In the genomic region with DNA sequence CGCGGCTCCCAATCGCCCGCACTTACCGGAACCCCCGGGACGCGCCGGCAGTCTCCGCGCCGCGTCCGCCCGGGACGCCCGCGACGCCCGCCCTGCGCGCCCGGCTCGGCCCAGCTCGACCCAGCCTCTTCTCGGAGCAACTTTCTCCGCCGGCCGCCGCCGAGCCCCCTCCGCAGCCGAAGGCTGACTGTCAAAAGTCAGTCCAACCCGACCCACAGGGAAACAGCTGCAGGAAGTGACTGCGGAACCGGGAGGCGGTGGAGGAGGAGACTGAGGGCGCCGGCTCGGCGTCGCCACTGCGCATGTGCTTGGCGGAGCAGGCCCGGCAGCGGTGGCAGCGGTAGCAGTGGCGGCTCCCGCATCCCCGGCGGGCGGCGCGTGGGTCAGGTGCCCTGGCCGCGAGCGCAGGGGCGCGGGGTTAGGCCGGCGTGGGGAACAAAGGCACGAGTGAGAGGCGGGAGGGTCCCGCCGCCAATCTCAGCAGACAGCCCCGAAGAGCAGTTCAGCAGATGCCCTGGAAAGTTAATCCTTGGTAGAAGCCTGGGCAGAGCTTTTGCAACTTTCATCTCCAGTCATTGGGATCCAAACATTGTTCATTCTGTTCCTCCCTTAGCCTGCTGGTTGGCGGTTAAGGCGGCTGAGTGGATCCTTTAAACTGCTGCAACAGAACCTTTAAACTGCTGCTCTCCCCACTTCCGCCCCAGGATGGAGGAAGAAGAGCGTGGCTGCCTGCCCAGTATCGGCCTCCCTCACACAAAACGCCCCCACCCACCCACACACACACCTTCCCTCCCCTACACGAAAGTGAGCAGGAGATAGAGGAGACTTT, we compare ENCODE assay signal across 8 cellular contexts. TPM values are rescaled to one million over a fixed set of nuclear protein-coding genes. Genes with fewer than 3 reads are reported as not detected.
DNase-seq lines count a peak whose midpoint lies in the region; ATAC-seq, FAIRE-seq and TF ChIP-seq lines count a peak whose summit lies in the region.

A gene with protein sequence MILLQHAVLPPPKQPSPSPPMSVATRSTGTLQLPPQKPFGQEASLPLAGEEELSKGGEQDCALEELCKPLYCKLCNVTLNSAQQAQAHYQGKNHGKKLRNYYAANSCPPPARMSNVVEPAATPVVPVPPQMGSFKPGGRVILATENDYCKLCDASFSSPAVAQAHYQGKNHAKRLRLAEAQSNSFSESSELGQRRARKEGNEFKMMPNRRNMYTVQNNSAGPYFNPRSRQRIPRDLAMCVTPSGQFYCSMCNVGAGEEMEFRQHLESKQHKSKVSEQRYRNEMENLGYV (minus strand): TSS at position 241 of the 829 bp plus-strand sequence. CDS start 4,057 bp downstream, outside the sequence.

- peak; percentile 96 for FAIRE-seq in GM12891 (lab: Jason Lieb, UNC)

- H3K36me3 ChIP-seq in left ventricle myocardium inferior, result peaks cover 7% of the 10 kb centered on the region
- no peaks in the 10 kb centered on the region for H3K36me3 ChIP-seq in uterus

- ATAC-seq in HG02763 (IDR thresholded peaks at IDR 0.05; ENCODE audit: unreplicated experiment), result peak; percentile 74

- H3K4me1 ChIP-seq in left ventricle myocardium inferior (peaks cover 54% of the 10 kb centered on the region), uterus (no peaks in the 10 kb centered on the region)

- TF ChIP-seq CTCF in left ventricle myocardium inferior (IDR thresholded peaks at IDR 0.05; ENCODE audit: borderline replicate concordance) (no peak), uterus (IDR thresholded peaks at IDR 0.05) (no peak)

- peak; percentile 66 for TF ChIP-seq POLR2A in GM12891 (IDR thresholded peaks at IDR 0.05; ENCODE audit: low read depth, low read length)
- peak; percentile 49 to 61 for TF ChIP-seq POLR2A in uterus (IDR thresholded peaks at IDR 0.05)

- DNase-seq in GM12891 (ENCODE audit: insufficient read length, low spot score) (peak; percentile 61), NCI-H1436 (lab: John Stamatoyannopoulos, UW) (peak; percentile 74), T-helper 1 cell (peak; percentile 75 to 82 (median 80)), amniotic epithelial cell (ENCODE audit: low read depth) (peak; percentile 77), left ventricle myocardium inferior (peak; percentile 89), pulmonary artery endothelial cell (ENCODE audit: low read depth, low spot score) (peak; percentile 71), uterus (peak; percentile 84 to 85)

- H3K9me3 ChIP-seq in left ventricle myocardium inferior (replicated peaks), result no peaks in the 10 kb centered on the region
- H3K9me3 ChIP-seq in uterus, result no peaks in the 10 kb centered on the region

- H3K4me3 ChIP-seq in left ventricle myocardium inferior (peak within 1 kb of the TSS; percentile 80), uterus (peak within 1 kb of the TSS; percentile 55 to 81)

- intact Hi-C loops in left ventricle myocardium inferior (cut with micrococcal nuclease), result no loop called here
- intact Hi-C loops in uterus (cut with DNase I; ENCODE audit: low total_unique reads), result no loop called here

- H3K27ac ChIP-seq in left ventricle myocardium inferior (replicated peaks), result peak within 1 kb of the TSS; percentile 93
- H3K27ac ChIP-seq in uterus, result peak within 1 kb of the TSS; percentile 92 to 93

- H3K27me3 ChIP-seq in left ventricle myocardium inferior (ENCODE audit: low read depth), result no peaks in the 10 kb centered on the region
- no peaks in the 10 kb centered on the region for H3K27me3 ChIP-seq in uterus

TF ChIP-seq in GM12891, 5 proteins besides CTCF, POLR2A, EP300 and RAD21:
- TF ChIP-seq TAF1 (IDR thresholded peaks at IDR 0.05; ENCODE audit: low read depth, low read length) (peak; percentile 67; the same call in 1 of the 2 replicates), SPI1 (IDR thresholded peaks at IDR 0.05; ENCODE audit: low read depth, low read length) (peak; percentile 75), POU2F2 (IDR thresholded peaks at IDR 0.05; ENCODE audit: low read depth, low read length) (no peak), PAX5 (IDR thresholded peaks at IDR 0.05; ENCODE audit: insufficient read depth, low read length, severe bottlenecking) (no peak), POLR2AphosphoS5 (IDR thresholded peaks at IDR 0.05; ENCODE audit: low read depth, low read length) (peak; percentile 80; the same call in 1 of the 2 replicates)

RNA-seq across cellular contexts. Expression of the gene that starts here (rescaled TPM):
- polyA plus RNA-seq in GM12891 (2012; ENCODE audit: low read depth, missing spikeins), result 20.9 TPM
- total RNA-seq in left ventricle myocardium inferior, result 12.8 TPM
- total RNA-seq in pulmonary artery endothelial cell, result 29.4 and 35.0 TPM in 2 replicates
- 10 to 100 TPM in 3 of 4 donors, 1 to 10 TPM in 1; 9.4 to 24.4 (median 13.9) TPM for total RNA-seq in uterus

Comparison
In these comparisons a context has a peak if more than half of its experiments do, and no peak if none do; other contexts are left out.
1. Peak in every context shown above with its lines: DNase-seq, ATAC-seq, H3K4me3 ChIP-seq and H3K27ac ChIP-seq.